Comparison of ENCODE assay signal across 22 cellular contexts in the genomic region with DNA sequence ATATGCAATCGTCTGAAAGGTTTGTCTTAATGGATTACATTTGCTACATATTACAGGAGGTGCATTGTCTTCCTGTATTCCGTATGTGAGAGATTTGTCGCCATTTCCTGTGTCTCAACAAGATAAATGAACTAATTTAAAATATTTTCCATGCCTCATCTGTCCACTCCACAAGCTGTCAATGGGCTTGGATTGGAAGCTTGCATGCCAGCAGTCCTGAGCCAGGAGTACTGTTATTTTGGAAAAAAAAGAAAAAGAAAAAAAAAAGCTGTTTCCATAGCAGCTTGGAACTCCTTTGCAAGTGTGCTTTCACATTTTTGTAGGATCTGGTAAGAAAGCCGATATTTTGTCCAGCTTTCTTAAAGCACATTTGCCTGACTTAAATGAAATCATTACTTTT.
"Had no signal": no experiment of that assay in that cellular context is flagged by ENCODE, and none has a peak within 500 bp of the region (broad histone marks: within the 10 kb centered on the region; RNA-seq: fewer than 3 reads in every experiment).

No MANE protein-coding gene starts in this region.

- ATAC-seq: activated CD8-positive, alpha-beta T cell treated with anti-CD3 and anti-CD28 coated beads for 36 hours; esophagus mucosa; naive thymus-derived CD8-positive, alpha-beta T cell; stimulated activated memory B cell treated with anti-CD40 and anti-IgM and Interleukin-4, amounts not matched to agents 10 μg/mL and 1 μg/mL and 100 μg/mL, for 72 hours; T-cell had no signal

- H3K4me1 Mint-ChIP-seq: activated B cell treated with CpG ODN at 0.5 μM for 24 hours, T-cell had no signal

- H3K4me1 ChIP-seq: breast epithelium, upper lobe of left lung had no signal

- DNase-seq: activated B cell treated with CpG ODN at 0.5 μM for 24 hours; activated CD4-positive, alpha-beta T cell treated with anti-CD3 and anti-CD28 coated beads for 48 hours; activated CD8-positive, alpha-beta memory T cell treated with anti-CD3 and anti-CD28 coated beads, Interleukin-2, amount 50 U/mL, for 4 hours; activated CD8-positive, alpha-beta T cell treated with anti-CD3 and anti-CD28 coated beads for 36 hours; activated effector memory CD4-positive, alpha-beta T cell treated with anti-CD3 and anti-CD28 coated beads, Interleukin-2, amount 50 U/mL, for 16 hours; activated naive CD4-positive, alpha-beta T cell treated with anti-CD3 and anti-CD28 coated beads, Interleukin-2, amount 50 U/mL, for 16 hours; activated T-cell treated with anti-CD3 and anti-CD28 coated beads, Interleukin-2, amount 50 U/mL, for 48 hours; cerebellar nuclear complex; effector CD8-positive, alpha-beta T cell; islet precursor cell; mesendoderm; naive thymus-derived CD8-positive, alpha-beta T cell; spleen; stimulated activated CD4-positive, alpha-beta T cell treated with anti-CD3 and anti-CD28 coated beads, Interleukin-4, amount 100 ng/mL, for 4 hours; T-cell; T-helper 9 cell; upper lobe of left lung had no signal

- H3K36me3 ChIP-seq: ascending aorta, breast epithelium, thoracic aorta had no signal

- H3K27ac ChIP-seq: ascending aorta, breast epithelium, spleen, thoracic aorta, upper lobe of left lung had no signal

- H3K27me3 Mint-ChIP-seq: activated B cell treated with CpG ODN at 0.5 μM for 24 hours; activated CD8-positive, alpha-beta T cell treated with anti-CD3 and anti-CD28 coated beads for 36 hours; naive thymus-derived CD8-positive, alpha-beta T cell; stimulated activated memory B cell treated with anti-CD40 and anti-IgM and Interleukin-4, amounts not matched to agents 10 μg/mL and 1 μg/mL and 100 μg/mL, for 72 hours; T-cell had no signal

- H3K27me3 ChIP-seq: ascending aorta, breast epithelium, spleen, upper lobe of left lung had no signal

- H3K4me3 Mint-ChIP-seq: activated B cell treated with CpG ODN at 0.5 μM for 24 hours; activated CD8-positive, alpha-beta T cell treated with anti-CD3 and anti-CD28 coated beads for 36 hours; naive thymus-derived CD8-positive, alpha-beta T cell; stimulated activated memory B cell treated with anti-CD40 and anti-IgM and Interleukin-4, amounts not matched to agents 10 μg/mL and 1 μg/mL and 100 μg/mL, for 72 hours; T-cell had no signal

- H3K4me3 ChIP-seq: ascending aorta, breast epithelium, spleen, thoracic aorta, upper lobe of left lung had no signal

- H3K27ac Mint-ChIP-seq: activated B cell treated with CpG ODN at 0.5 μM for 24 hours; activated CD8-positive, alpha-beta T cell treated with anti-CD3 and anti-CD28 coated beads for 36 hours; stimulated activated memory B cell treated with anti-CD40 and anti-IgM and Interleukin-4, amounts not matched to agents 10 μg/mL and 1 μg/mL and 100 μg/mL, for 72 hours; T-cell had no signal

- H3K9me3 ChIP-seq: ascending aorta, breast epithelium, spleen, thoracic aorta, upper lobe of left lung had no signal

- H3K9me3 Mint-ChIP-seq: activated B cell treated with CpG ODN at 0.5 μM for 24 hours; activated CD8-positive, alpha-beta T cell treated with anti-CD3 and anti-CD28 coated beads for 36 hours; naive thymus-derived CD8-positive, alpha-beta T cell; stimulated activated memory B cell treated with anti-CD40 and anti-IgM and Interleukin-4, amounts not matched to agents 10 μg/mL and 1 μg/mL and 100 μg/mL, for 72 hours; T-cell had no signal
